In genomic region chr2:109054865-109055264, GRCh38 we compare ENCODE assay signal across 29 cellular contexts.
"Had no signal": no experiment of that assay in that cellular context is flagged by ENCODE, and none has a peak within 500 bp of the region (broad histone marks: within the 10 kb centered on the region; RNA-seq: fewer than 3 reads in every experiment).

No MANE protein-coding gene starts in this region.

- H3K27ac ChIP-seq: coronary artery, esophagus muscularis mucosa, heart right ventricle, lower lobe of right lung, neutrophil, pancreas, right lobe of liver, stomach, thyroid gland, vagina had no signal

- DNase-seq: dermis blood vessel endothelial cell; effector memory CD8-positive, alpha-beta T cell; foreskin melanocyte; glutamatergic neuron; heart right ventricle; hippocampal formation; islet precursor cell; left ventricle myocardium superior; lower lobe of right lung; mesenchymal stem cell; mucosa of descending colon; naive B cell; pancreas; retina; stimulated activated CD4-positive, alpha-beta T cell treated with anti-CD3 and anti-CD28 coated beads, Interleukin-12 subunit alpha, Interleukin-12 subunit beta, amount 100 ng/mL, for 4 hours; stimulated activated CD4-positive, alpha-beta T cell treated with anti-CD3 and anti-CD28 coated beads, Interleukin-1b, Interleukin-23, amount 100 ng/mL, for 48 hours; stimulated activated CD4-positive, alpha-beta T cell treated with anti-CD3 and anti-CD28 coated beads, Interleukin-4, amount 100 ng/mL, for 1 hour; stimulated activated CD8-positive, alpha-beta memory T cell treated with anti-CD3 and anti-CD28 coated beads, Interleukin-4, amount 100 ng/mL, for 48 hours; stimulated activated naive CD4-positive, alpha-beta T cell treated with Interleukin-2 at 50 U/mL for 16 hours; stomach; thyroid gland; trophoblast cell had no signal

- H3K4me3 ChIP-seq: coronary artery, esophagus muscularis mucosa, heart right ventricle, lower lobe of right lung, mucosa of descending colon, pancreas, right lobe of liver, smooth muscle cell, stomach, thyroid gland, vagina had no signal

- H3K9me3 ChIP-seq: esophagus muscularis mucosa, heart right ventricle, lower lobe of right lung, mucosa of descending colon, neutrophil, pancreas, right lobe of liver, stomach, thyroid gland, vagina had no signal

- ATAC-seq: effector memory CD8-positive, alpha-beta T cell; heart right ventricle; left ventricle myocardium superior; lower lobe of right lung; mucosa of descending colon; natural killer cell treated with Interleukin-12 subunit alpha and Interleukin-12 subunit beta and Interleukin-15 and Interleukin-18, amount 100 ng/mL, for 72 hours; pancreas; right lobe of liver had no signal

- H3K27me3 ChIP-seq: esophagus muscularis mucosa, neutrophil, pancreas, right lobe of liver, stomach, thyroid gland, vagina had no signal

- H3K4me1 ChIP-seq: lower lobe of right lung, pancreas, right lobe of liver, vagina had no signal

- H3K36me3 ChIP-seq: esophagus muscularis mucosa, heart right ventricle, lower lobe of right lung, neutrophil, pancreas, right lobe of liver, stomach, thyroid gland, vagina had no signal

- H3K4me2 ChIP-seq: smooth muscle cell had no signal
